In the genomic region with DNA sequence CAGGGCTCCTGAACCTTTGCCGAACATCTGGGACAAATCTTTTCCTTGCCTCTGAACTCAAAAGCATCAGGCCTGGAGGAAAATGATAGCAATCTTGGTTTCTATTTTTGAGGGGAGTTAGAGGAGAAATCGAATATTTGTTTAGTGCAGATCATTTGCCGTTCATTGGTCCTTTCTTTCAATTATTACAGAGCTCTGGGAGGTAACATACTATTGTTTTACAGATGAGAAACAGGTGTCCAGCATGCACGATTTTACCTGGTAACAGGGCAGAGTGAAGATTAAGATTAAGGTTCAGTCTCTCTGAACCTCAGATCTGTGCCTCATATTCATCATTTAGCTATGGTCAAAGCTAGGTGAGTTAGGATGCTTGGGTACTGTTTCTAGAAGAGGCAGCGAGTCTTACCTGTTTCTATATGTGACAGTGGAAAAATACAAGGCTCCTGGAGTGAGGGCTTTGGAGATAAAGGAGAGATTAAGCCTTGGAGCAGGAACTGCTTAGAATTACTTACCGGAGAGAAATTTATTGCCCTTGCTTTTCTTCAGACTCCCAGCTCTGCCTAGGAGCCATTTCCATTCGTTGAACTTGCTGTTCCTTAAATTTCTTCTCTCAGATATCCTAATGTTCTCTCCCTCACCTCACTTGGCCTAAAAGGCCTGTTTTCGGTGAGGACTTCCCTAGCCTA, we compare ENCODE assay signal across 9 cellular contexts. TPM values are rescaled to one million over a fixed set of nuclear protein-coding genes. Genes with fewer than 3 reads are reported as not detected.
DNase-seq lines count a peak whose midpoint lies in the region; ATAC-seq, FAIRE-seq and TF ChIP-seq lines count a peak whose summit lies in the region.
"Had no signal": no experiment of that assay in that cellular context is flagged by ENCODE, and none has a peak within 500 bp of the region (broad histone marks: within the 10 kb centered on the region; RNA-seq: fewer than 3 reads in every experiment).

No MANE protein-coding gene starts in this region.

- H3K27me3 Mint-ChIP-seq in T-helper 2 cell treated with Interferon-gamma antibody and Interleukin-4, amounts not matched to agents 5 μg/mL and 100 μg/mL, for 36 hours (ENCODE audit: low read depth): no peaks in the 10 kb centered on the region

- no peaks in the 10 kb centered on the region for H3K9me3 Mint-ChIP-seq in T-helper 2 cell treated with Interferon-gamma antibody and Interleukin-4, amounts not matched to agents 5 μg/mL and 100 μg/mL, for 36 hours

- H3K27ac ChIP-seq in A549: peak overlapping the region; percentile 91 to 94
- peak overlapping the region; percentile 91; the same call in 1 of the 2 replicates for H3K27ac ChIP-seq in HL-60 (replicated peaks)
- H3K27ac ChIP-seq in coronary artery: no peak overlapping the region
- no peak overlapping the region for H3K27ac ChIP-seq in muscle layer of colon (ENCODE audit: low read depth, low read length)

- H3K4me2 ChIP-seq in A549: peak overlapping the region; percentile 97

- no peak for ATAC-seq in A549

- H3K27me3 ChIP-seq in HL-60 (ENCODE audit: insufficient read depth, poor library complexity, severe bottlenecking) (no peaks in the 10 kb centered on the region), muscle layer of colon (ENCODE audit: control insufficient read depth in 1 of 2, insufficient read depth in 2 of 2, low read length in 2 of 2) (no peaks in the 10 kb centered on the region)

- DNase-seq in A549 (ENCODE audit: low read depth in 1 of 2, low spot score in 1 of 2) (no peak), HL-60 (ENCODE audit: low read depth in 1 of 2, low spot score in 1 of 2) (no peak), coronary artery (ENCODE audit: low spot score) (no peak), DMS79 treated with DMSO at 0.1 percent for 48 hours (lab: John Stamatoyannopoulos, UW) (no peak), islet precursor cell (no peak), superior temporal gyrus (ENCODE audit: extremely low spot score) (no peak)
- DNase-seq in T-helper 2 cell treated with Interferon-gamma antibody and Interleukin-4, amounts not matched to agents 5 μg/mL and 100 μg/mL, for 36 hours (ENCODE audit: low spot score): no peak
- DNase-seq: NCI-H2029 treated with DMSO at 0.1 percent for 48 hours had no signal

- H3K27ac Mint-ChIP-seq in T-helper 2 cell treated with Interferon-gamma antibody and Interleukin-4, amounts not matched to agents 5 μg/mL and 100 μg/mL, for 36 hours: no peak overlapping the region

- TF ChIP-seq CTCF in A549 (IDR thresholded peaks at IDR 0.05) (no peak), HL-60 (IDR thresholded peaks at IDR 0.05; ENCODE audit: insufficient read depth, low read length) (no peak), coronary artery (IDR thresholded peaks at IDR 0.05) (no peak)

- TF ChIP-seq POLR2A in A549 (IDR thresholded peaks at IDR 0.05; ENCODE audit: low read length): no peak

- H3K4me3 ChIP-seq in A549 (peak overlapping the region; percentile 83), HL-60 (replicated peaks; ENCODE audit: insufficient read depth, low read length) (peak overlapping the region; percentile 87), coronary artery (peak overlapping the region; percentile 92), muscle layer of colon (ENCODE audit: low read depth in 1 of 2, low read length in 2 of 2) (peak overlapping the region; percentile 75 to 96)

- H3K9me3 ChIP-seq in A549 (no peaks in the 10 kb centered on the region), muscle layer of colon (ENCODE audit: low read length) (no peaks in the 10 kb centered on the region)

- peak overlapping the region; percentile 95 for H3K9ac ChIP-seq in muscle layer of colon (ENCODE audit: low read length)

- POLR2A ChIA-PET in A549 (lab: Yijun Ruan, JAX): interaction anchor here (0.6 to 3.9 kb wide), 4 partner anchors 17 to 40 kb away, joined by 6 to 43 read pairs (median 7); a partner anchor contains a TSS

- no peak for TF ChIP-seq EP300 in A549 (IDR thresholded peaks at IDR 0.05)

- FAIRE-seq in A549 (lab: Jason Lieb, UNC): no peak

- no peak for TF ChIP-seq RAD21 in A549 (conservative IDR thresholded peaks at IDR 0.05 in 1 of 2, IDR thresholded peaks at IDR 0.05 in 1 of 2)

- peaks cover 42% of the 10 kb centered on the region for H3K4me1 Mint-ChIP-seq in T-helper 2 cell treated with Interferon-gamma antibody and Interleukin-4, amounts not matched to agents 5 μg/mL and 100 μg/mL, for 36 hours (ENCODE audit: low read depth)

- CTCF ChIA-PET in A549 (lab: Yijun Ruan, JAX): interaction anchor here (0.6 to 13.3 kb wide), 11 partner anchors 17 to 159 kb away, joined by 3 to 130 read pairs (median 5); a partner anchor contains a TSS

- H3K36me3 Mint-ChIP-seq in T-helper 2 cell treated with Interferon-gamma antibody and Interleukin-4, amounts not matched to agents 5 μg/mL and 100 μg/mL, for 36 hours (ENCODE audit: low read depth): peaks cover 29% of the 10 kb centered on the region

- H3K4me1 ChIP-seq in A549 (peaks cover 24% of the 10 kb centered on the region), muscle layer of colon (ENCODE audit: insufficient read depth, low read length) (peaks cover 50% of the 10 kb centered on the region)

- no peak overlapping the region for H3K4me3 Mint-ChIP-seq in T-helper 2 cell treated with Interferon-gamma antibody and Interleukin-4, amounts not matched to agents 5 μg/mL and 100 μg/mL, for 36 hours

- 37% methylated on average over 8 of the region's 8 CpGs for WGBS in A549 (ENCODE audit: missing lambda C conversion rate)

- H3K36me3 ChIP-seq in muscle layer of colon (ENCODE audit: insufficient read depth, low read length): peaks cover 10% of the 10 kb centered on the region

TF ChIP-seq in A549, 52 proteins besides CTCF, POLR2A, EP300 and RAD21 (continues in another document):
- TF ChIP-seq NR3C1 (IDR thresholded peaks at IDR 0.05) (no peak), EHMT2 (IDR thresholded peaks at IDR 0.05; ENCODE audit: low read depth) (no peak), CEBPB (IDR thresholded peaks at IDR 0.05) (no peak), RARB (CRISPR knock-in tag; IDR thresholded peaks at IDR 0.05) (no peak), HEYL (CRISPR knock-in tag; IDR thresholded peaks at IDR 0.05) (no peak), RNF2 (IDR thresholded peaks at IDR 0.05; ENCODE audit: borderline replicate concordance, low read depth) (no peak), RFX5 (IDR thresholded peaks at IDR 0.05) (no peak), MYC (IDR thresholded peaks at IDR 0.05; ENCODE audit: borderline replicate concordance, low read length) (no peak), FOXS1 (CRISPR knock-in tag; IDR thresholded peaks at IDR 0.05) (no peak), MAZ (IDR thresholded peaks at IDR 0.05; ENCODE audit: borderline replicate concordance, low read depth, low read length) (no peak), SMC3 (IDR thresholded peaks at IDR 0.05) (no peak), TP53 (CRISPR knock-in tag; IDR thresholded peaks at IDR 0.05) (no peak), CBX2 (IDR thresholded peaks at IDR 0.05; ENCODE audit: borderline replicate concordance, low read depth) (no peak), CHD2 (IDR thresholded peaks at IDR 0.05; ENCODE audit: low read length, partially characterized antibody) (no peak)
- TF ChIP-seq, protein P1, sequence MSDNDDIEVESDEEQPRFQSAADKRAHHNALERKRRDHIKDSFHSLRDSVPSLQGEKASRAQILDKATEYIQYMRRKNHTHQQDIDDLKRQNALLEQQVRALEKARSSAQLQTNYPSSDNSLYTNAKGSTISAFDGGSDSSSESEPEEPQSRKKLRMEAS (IDR thresholded peaks at IDR 0.05): no peak
- TF ChIP-seq, protein P2, sequence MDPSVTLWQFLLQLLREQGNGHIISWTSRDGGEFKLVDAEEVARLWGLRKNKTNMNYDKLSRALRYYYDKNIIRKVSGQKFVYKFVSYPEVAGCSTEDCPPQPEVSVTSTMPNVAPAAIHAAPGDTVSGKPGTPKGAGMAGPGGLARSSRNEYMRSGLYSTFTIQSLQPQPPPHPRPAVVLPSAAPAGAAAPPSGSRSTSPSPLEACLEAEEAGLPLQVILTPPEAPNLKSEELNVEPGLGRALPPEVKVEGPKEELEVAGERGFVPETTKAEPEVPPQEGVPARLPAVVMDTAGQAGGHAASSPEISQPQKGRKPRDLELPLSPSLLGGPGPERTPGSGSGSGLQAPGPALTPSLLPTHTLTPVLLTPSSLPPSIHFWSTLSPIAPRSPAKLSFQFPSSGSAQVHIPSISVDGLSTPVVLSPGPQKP (IDR thresholded peaks at IDR 0.05; ENCODE audit: low read depth, low read length): no peak

RNA-seq across cellular contexts. Expression of a gene that starts 1.4 kb away (rescaled TPM):
- polyA plus RNA-seq in A549 (2011; rRNA removed) (52.0 and 65.3 TPM in 2 replicates), A549 (2017; fragmentation: RNase III; extraction: RNeasy Plus Mini Kit Qiagen cat#74134 plus additional on column Dnase treatment) (42.8 to 45.5 TPM (median 44.5 TPM) in 3 replicates)
- polyA plus RNA-seq in A549 (2012; cell fraction: cytosol; rRNA removed): 54.9 and 62.9 TPM in 2 replicates
- polyA plus RNA-seq in A549 (2012; cell fraction: nucleus; rRNA removed): 39.8 and 50.8 TPM in 2 replicates
- polyA minus RNA-seq in A549 (2011; rRNA and poly(A)+ RNA removed): 98.3 and 148 TPM in 2 replicates

RNA-seq across cellular contexts. Expression of a gene that starts 17.3 kb away (rescaled TPM):
- polyA plus RNA-seq in A549 (2011; rRNA removed) (271 and 299 TPM in 2 replicates), A549 (2017; fragmentation: RNase III; extraction: RNeasy Plus Mini Kit Qiagen cat#74134 plus additional on column Dnase treatment) (404 to 428 TPM (median 419 TPM) in 3 replicates)
- 178 and 186 TPM in 2 replicates for polyA plus RNA-seq in A549 (2012; cell fraction: cytosol; rRNA removed)
- polyA plus RNA-seq in A549 (2012; cell fraction: nucleus; rRNA removed): 105 and 131 TPM in 2 replicates
- 169 and 184 TPM in 2 replicates for polyA minus RNA-seq in A549 (2011; rRNA and poly(A)+ RNA removed)

RNA-seq across cellular contexts. Expression of a gene that starts 27.9 kb away (rescaled TPM):
- 170 and 246 TPM in 2 replicates for polyA plus RNA-seq in A549 (2011; rRNA removed)
- 174 and 183 TPM in 2 replicates for polyA plus RNA-seq in A549 (2012; cell fraction: cytosol; rRNA removed)
- polyA plus RNA-seq in A549 (2012; cell fraction: nucleus; rRNA removed): 74.5 and 122 TPM in 2 replicates
- polyA plus RNA-seq in A549 (2017; fragmentation: RNase III; extraction: RNeasy Plus Mini Kit Qiagen cat#74134 plus additional on column Dnase treatment): 195 to 207 TPM (median 198 TPM) in 3 replicates
- polyA minus RNA-seq in A549 (2011; rRNA and poly(A)+ RNA removed): 53.9 and 86.1 TPM in 2 replicates

RNA-seq across cellular contexts. Expression of a gene that starts 40.2 kb away (rescaled TPM):
- polyA plus RNA-seq in A549 (2011; rRNA removed): 42.5 and 55.7 TPM in 2 replicates
- polyA plus RNA-seq in A549 (2012; cell fraction: cytosol; rRNA removed): 29.2 and 35.7 TPM in 2 replicates
- polyA plus RNA-seq in A549 (2012; cell fraction: nucleus; rRNA removed): 12.5 and 17.9 TPM in 2 replicates
- polyA plus RNA-seq in A549 (2017; fragmentation: RNase III; extraction: RNeasy Plus Mini Kit Qiagen cat#74134 plus additional on column Dnase treatment): 27.6 to 31.4 TPM (median 29.6 TPM) in 3 replicates
- 44.0 and 56.0 TPM in 2 replicates for polyA minus RNA-seq in A549 (2011; rRNA and poly(A)+ RNA removed)

RNA-seq across cellular contexts. Expression of a gene that starts 40.5 kb away (rescaled TPM):
- polyA plus RNA-seq in A549 (2011; rRNA removed) (18.5 and 22.1 TPM in 2 replicates), A549 (2017; fragmentation: RNase III; extraction: RNeasy Plus Mini Kit Qiagen cat#74134 plus additional on column Dnase treatment) (15.7 to 21.7 TPM (median 16.7 TPM) in 3 replicates)
- polyA plus RNA-seq in A549 (2012; cell fraction: cytosol; rRNA removed): 19.4 and 21.3 TPM in 2 replicates
- polyA plus RNA-seq in A549 (2012; cell fraction: nucleus; rRNA removed): 34.1 and 34.8 TPM in 2 replicates
- polyA minus RNA-seq in A549 (2011; rRNA and poly(A)+ RNA removed): 19.6 and 21.6 TPM in 2 replicates

Comparison
In these comparisons a context has a peak if more than half of its experiments do, and no peak if none do; other contexts are left out.
1. H3K27ac ChIP-seq: peak in A549 (2 of 2) and HL-60 (single experiment); none in coronary artery (0 of 2) and muscle layer of colon (single experiment).
2. Peak in every context shown above with its lines, with median percentiles within 50 percentile points of each other: H3K4me3 ChIP-seq.